12 cellular contexts compared by ENCODE assay signal in the genomic region with DNA sequence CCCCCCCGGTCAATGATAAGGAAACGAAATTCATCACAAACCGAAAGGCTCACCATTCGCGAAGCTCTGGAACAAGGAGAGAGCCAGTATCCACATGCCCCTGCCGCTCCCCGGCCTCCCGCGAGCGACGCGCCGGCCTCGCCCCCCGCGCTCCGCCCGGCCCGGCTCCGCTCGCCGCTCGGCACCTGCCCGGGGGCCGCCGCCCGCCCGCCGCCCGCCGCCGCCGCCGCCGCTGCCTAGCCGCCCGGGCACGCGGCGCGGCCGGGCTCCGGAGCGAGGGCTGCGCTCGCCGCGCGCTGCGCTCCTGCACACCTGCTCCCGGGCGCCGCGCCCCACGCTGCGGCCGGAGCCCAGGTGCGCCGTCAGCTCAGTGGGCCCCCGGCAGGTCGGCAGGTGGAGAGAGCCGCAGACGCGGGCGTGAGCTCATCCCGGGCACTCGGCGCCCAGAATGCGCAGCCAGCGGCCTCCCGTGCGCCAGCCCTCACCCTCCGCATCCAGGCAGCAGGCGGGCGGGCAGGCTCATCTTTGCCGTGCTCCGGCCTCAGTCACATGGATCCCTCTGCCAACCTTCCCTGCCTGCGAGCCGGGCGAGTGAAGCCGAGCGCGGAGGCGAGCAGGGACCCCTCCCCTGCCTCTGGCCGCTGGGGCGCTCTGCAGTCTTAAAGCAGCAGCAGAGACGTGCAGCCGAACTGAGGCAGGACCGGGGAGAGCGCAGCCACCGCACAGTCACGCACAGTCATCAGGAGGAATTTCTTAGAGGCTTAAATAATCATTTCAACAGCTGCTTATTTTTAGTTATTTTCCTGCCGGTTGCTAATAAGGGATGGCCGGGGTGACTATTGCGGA. TPM values are rescaled to one million over a fixed set of nuclear protein-coding genes. Genes with fewer than 3 reads are reported as not detected.
DNase-seq lines count a peak whose midpoint lies in the region; ATAC-seq and TF ChIP-seq lines count a peak whose summit lies in the region.
"Had no signal": no experiment of that assay in that cellular context is flagged by ENCODE, and none has a peak within 500 bp of the region (broad histone marks: within the 10 kb centered on the region; RNA-seq: fewer than 3 reads in every experiment).

A gene with protein sequence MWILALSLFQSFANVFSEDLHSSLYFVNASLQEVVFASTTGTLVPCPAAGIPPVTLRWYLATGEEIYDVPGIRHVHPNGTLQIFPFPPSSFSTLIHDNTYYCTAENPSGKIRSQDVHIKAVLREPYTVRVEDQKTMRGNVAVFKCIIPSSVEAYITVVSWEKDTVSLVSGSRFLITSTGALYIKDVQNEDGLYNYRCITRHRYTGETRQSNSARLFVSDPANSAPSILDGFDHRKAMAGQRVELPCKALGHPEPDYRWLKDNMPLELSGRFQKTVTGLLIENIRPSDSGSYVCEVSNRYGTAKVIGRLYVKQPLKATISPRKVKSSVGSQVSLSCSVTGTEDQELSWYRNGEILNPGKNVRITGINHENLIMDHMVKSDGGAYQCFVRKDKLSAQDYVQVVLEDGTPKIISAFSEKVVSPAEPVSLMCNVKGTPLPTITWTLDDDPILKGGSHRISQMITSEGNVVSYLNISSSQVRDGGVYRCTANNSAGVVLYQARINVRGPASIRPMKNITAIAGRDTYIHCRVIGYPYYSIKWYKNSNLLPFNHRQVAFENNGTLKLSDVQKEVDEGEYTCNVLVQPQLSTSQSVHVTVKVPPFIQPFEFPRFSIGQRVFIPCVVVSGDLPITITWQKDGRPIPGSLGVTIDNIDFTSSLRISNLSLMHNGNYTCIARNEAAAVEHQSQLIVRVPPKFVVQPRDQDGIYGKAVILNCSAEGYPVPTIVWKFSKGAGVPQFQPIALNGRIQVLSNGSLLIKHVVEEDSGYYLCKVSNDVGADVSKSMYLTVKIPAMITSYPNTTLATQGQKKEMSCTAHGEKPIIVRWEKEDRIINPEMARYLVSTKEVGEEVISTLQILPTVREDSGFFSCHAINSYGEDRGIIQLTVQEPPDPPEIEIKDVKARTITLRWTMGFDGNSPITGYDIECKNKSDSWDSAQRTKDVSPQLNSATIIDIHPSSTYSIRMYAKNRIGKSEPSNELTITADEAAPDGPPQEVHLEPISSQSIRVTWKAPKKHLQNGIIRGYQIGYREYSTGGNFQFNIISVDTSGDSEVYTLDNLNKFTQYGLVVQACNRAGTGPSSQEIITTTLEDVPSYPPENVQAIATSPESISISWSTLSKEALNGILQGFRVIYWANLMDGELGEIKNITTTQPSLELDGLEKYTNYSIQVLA (N-terminal part only) (minus strand): TSS at position 593 of the 846 bp plus-strand sequence. CDS start 497 bp downstream, at position 96.

- no peak within 1 kb of the TSS for H3K18ac ChIP-seq in trophoblast cell (ENCODE audit: low read length)

- H2BK120ac ChIP-seq in trophoblast cell (ENCODE audit: insufficient read depth, low read length, poor library complexity): no peak within 1 kb of the TSS

- no peak within 1 kb of the TSS for H2AK5ac ChIP-seq in trophoblast cell (ENCODE audit: low read length)

- no peaks in the 10 kb centered on the region for H3K79me1 ChIP-seq in trophoblast cell (ENCODE audit: low read length)

- H3K36me3 ChIP-seq in HUES6 (ENCODE audit: control insufficient read depth, insufficient read depth, low read length) (no peaks in the 10 kb centered on the region), trophoblast cell (ENCODE audit: control insufficient read depth in 1 of 2, insufficient read depth in 2 of 2, low read length in 2 of 2) (no peaks in the 10 kb centered on the region), psoas muscle (ENCODE audit: insufficient read depth in 1 of 2, low read depth in 1 of 2) (no peaks in the 10 kb centered on the region)

- no peak within 1 kb of the TSS for H3K4ac ChIP-seq in trophoblast cell (ENCODE audit: low read depth, low read length)

- no peak within 1 kb of the TSS for H4K12ac ChIP-seq in trophoblast cell (ENCODE audit: low read depth, low read length)

- intact Hi-C loops in psoas muscle (cut with DNase I): no loop called here

- peaks cover 77% of the 10 kb centered on the region for H3K27me3 ChIP-seq in HUES6 (ENCODE audit: control insufficient read depth, insufficient read depth, low read length)
- peaks cover 17% of the 10 kb centered on the region for H3K27me3 ChIP-seq in trophoblast cell (ENCODE audit: insufficient read depth, low read length)
- H3K27me3 ChIP-seq in psoas muscle (ENCODE audit: insufficient read depth in 3 of 3, low read length in 2 of 3): peaks cover 0 to 32% (median 9%) of the 10 kb centered on the region in 3 donors

- DNase-seq in NCI-H526 (lab: John Stamatoyannopoulos, UW) (peak; percentile 36 to 85), epithelial cell of esophagus (ENCODE audit: low read depth) (peak; percentile 62), trophoblast cell (no peak), SIG-M5 treated with dmso at 0.1 percent for 504 hours (lab: John Stamatoyannopoulos, UW; ENCODE audit: unreplicated experiment) (no peak), mucosa of gallbladder (ENCODE audit: low spot score) (no peak), psoas muscle (no peak)
- DNase-seq: effector CD8-positive, alpha-beta T cell; Right ventricle myocardium superior had no signal

- TF ChIP-seq CTCF in epithelial cell of esophagus (IDR thresholded peaks at IDR 0.05; ENCODE audit: insufficient read depth, low read depth, low read length, missing control alignments) (no peak), psoas muscle (IDR thresholded peaks at IDR 0.05) (no peak)

- H2BK5ac ChIP-seq in trophoblast cell (ENCODE audit: low read depth, low read length, poor library complexity): no peak within 1 kb of the TSS

- H3K9ac ChIP-seq in HUES6 (ENCODE audit: low read length) (no peak within 1 kb of the TSS), trophoblast cell (ENCODE audit: low read length) (no peak within 1 kb of the TSS)

- H3K27ac ChIP-seq in HUES6 (ENCODE audit: low read depth, low read length) (no peak within 1 kb of the TSS), trophoblast cell (ENCODE audit: low read depth, low read length) (no peak within 1 kb of the TSS), psoas muscle (no peak within 1 kb of the TSS)
- H3K27ac ChIP-seq: HL-60 had no signal

- no peak within 1 kb of the TSS for H2BK12ac ChIP-seq in trophoblast cell (ENCODE audit: low read length)

- H4K91ac ChIP-seq in trophoblast cell (ENCODE audit: low read depth, low read length): no peak within 1 kb of the TSS

- H3K4me2 ChIP-seq in trophoblast cell (ENCODE audit: low read length): peak within 1 kb of the TSS; percentile 72

- H3K9me3 ChIP-seq in HUES6 (ENCODE audit: control insufficient read depth, insufficient read depth, low read depth, low read length): no peaks in the 10 kb centered on the region
- peaks cover 2% of the 10 kb centered on the region for H3K9me3 ChIP-seq in trophoblast cell (ENCODE audit: insufficient read depth, low read depth, low read length)
- no peaks in the 10 kb centered on the region for H3K9me3 ChIP-seq in psoas muscle

- H3K14ac ChIP-seq in trophoblast cell (ENCODE audit: low read length): no peak within 1 kb of the TSS

- ATAC-seq in psoas muscle: no peak
- ATAC-seq in HG03159 (IDR thresholded peaks at IDR 0.05; ENCODE audit: unreplicated experiment): no peak

- peak within 1 kb of the TSS; percentile 2 for H2AFZ ChIP-seq in trophoblast cell (ENCODE audit: insufficient read depth, low read length, poor library complexity)

- no peak within 1 kb of the TSS for H3K23ac ChIP-seq in trophoblast cell (ENCODE audit: low read length)

- no CpG with 5 or more reads among the region's 95 CpGs for WGBS in trophoblast cell (ENCODE audit: extremely low coverage, insufficient coverage, insufficient read length)
- 2 to 3% (median 3%) methylated on average over 38 to 95 of the region's 95 CpGs for WGBS in psoas muscle, 3 donors

- H4K8ac ChIP-seq in trophoblast cell (ENCODE audit: low read depth, low read length): no peak within 1 kb of the TSS

- H3K4me3 ChIP-seq in HUES6 (ENCODE audit: low read depth, low read length): peak within 1 kb of the TSS; percentile 72
- H3K4me3 ChIP-seq in epithelial cell of esophagus (ENCODE audit: low read length): peak within 1 kb of the TSS; percentile 27
- no peak within 1 kb of the TSS for H3K4me3 ChIP-seq in trophoblast cell (ENCODE audit: low read depth, low read length)
- H3K4me3 ChIP-seq in psoas muscle: no peak within 1 kb of the TSS

- H3K4me1 ChIP-seq in HUES6 (ENCODE audit: control insufficient read depth, insufficient read depth, low read length): peaks cover 6% of the 10 kb centered on the region; the same call in 1 of the 2 replicates
- peaks cover under 1 to 3% of the 10 kb centered on the region in 2 experiments for H3K4me1 ChIP-seq in trophoblast cell (ENCODE audit: control insufficient read depth in 1 of 2, insufficient read depth in 2 of 2, low read length in 2 of 2)
- H3K4me1 ChIP-seq in psoas muscle: no peaks in the 10 kb centered on the region

- H3K79me2 ChIP-seq in trophoblast cell (ENCODE audit: control insufficient read depth, insufficient read depth, low read length, poor library complexity): no peaks in the 10 kb centered on the region

RNA-seq across cellular contexts. Expression of the gene that starts here (rescaled TPM):
- under 0.01 TPM in 1 of 2 replicates, not detected in the other for polyA plus RNA-seq in trophoblast cell (2013)
- 0.09 TPM for total RNA-seq in mucosa of gallbladder
- total RNA-seq in psoas muscle: not detected
- under 1 TPM in 2 of 3 donors, not detected in 1; 0.03 to 0.04 TPM for polyA plus RNA-seq in psoas muscle
- total RNA-seq: lung microvascular endothelial cell, Right ventricle myocardium superior had no signal

Comparison
In these comparisons a context has a peak if more than half of its experiments do, and no peak if none do; other contexts are left out.
1. H3K4me3 ChIP-seq: peak in HUES6 (single experiment) and epithelial cell of esophagus (single experiment); none in trophoblast cell (single experiment) and psoas muscle (single experiment).
2. DNase-seq: peak in NCI-H526 (2 of 2) and epithelial cell of esophagus (single experiment); none in trophoblast cell (0 of 2), SIG-M5 treated with dmso at 0.1 percent for 504 hours (single experiment), mucosa of gallbladder (single experiment) and psoas muscle (0 of 2).